In genomic region chr2:121689356-121689755, GRCh38 we compare ENCODE assay signal across 10 cellular contexts. TPM values are rescaled to one million over a fixed set of nuclear protein-coding genes. Genes with fewer than 3 reads are reported as not detected.
DNase-seq lines count a peak whose midpoint lies in the region; ATAC-seq and TF ChIP-seq lines count a peak whose summit lies in the region.
"Had no signal": no experiment of that assay in that cellular context is flagged by ENCODE, and none has a peak within 500 bp of the region (broad histone marks: within the 10 kb centered on the region; RNA-seq: fewer than 3 reads in every experiment).

No MANE protein-coding gene starts in this region.

- DNase-seq in ELR (ENCODE audit: low read depth): peak; percentile 80
- peak; percentile 15 for DNase-seq in NCI-H460 (ENCODE audit: extremely low read depth, low read depth)
- no peak for DNase-seq in T-helper 1 cell
- DNase-seq in spleen: no peak
- DNase-seq in AML-193 (lab: John Stamatoyannopoulos, UW): no peak
- DNase-seq: activated CD4-positive, alpha-beta T cell treated with anti-CD3 and anti-CD28 coated beads for 4 hours had no signal

- no peaks in the 10 kb centered on the region for H3K27me3 Mint-ChIP-seq in nephron (ENCODE audit: low read depth)

- H3K4me3 ChIP-seq in ectodermal cell (ENCODE audit: insufficient read depth, low read depth, low read length): no peak overlapping the region
- no peak overlapping the region for H3K4me3 ChIP-seq in spleen

- H3K27ac Mint-ChIP-seq in nephron: peak overlapping the region in 1 of 3 experiments; percentile 33

- intact Hi-C loops in spleen (cut with DNase I; ENCODE audit: low total_unique reads): no loop called here

- H3K4me1 ChIP-seq in ectodermal cell (ENCODE audit: control insufficient read depth, insufficient read depth, low read length) (no peaks in the 10 kb centered on the region), spleen (no peaks in the 10 kb centered on the region)

- H3K36me3 Mint-ChIP-seq in nephron (ENCODE audit: low read depth): peaks cover under 1% of the 10 kb centered on the region

- peak overlapping the region; percentile 44 for H3K27ac ChIP-seq in ectodermal cell (ENCODE audit: insufficient read depth, low read depth, low read length, poor library complexity, severe bottlenecking)
- H3K27ac ChIP-seq in spleen: no peak overlapping the region

- H3K27me3 ChIP-seq in ectodermal cell (ENCODE audit: control insufficient read depth, insufficient read depth, low read length, poor library complexity, severe bottlenecking) (no peaks in the 10 kb centered on the region), spleen (replicated peaks in 1 of 7) (no peaks in the 10 kb centered on the region)

- H3K9me3 Mint-ChIP-seq in nephron: peaks cover under 1% of the 10 kb centered on the region

- H3K4me3 Mint-ChIP-seq in nephron: no peak overlapping the region
- H3K4me3 Mint-ChIP-seq: immature natural killer cell had no signal

- H3K36me3 ChIP-seq in ectodermal cell (ENCODE audit: control insufficient read depth, insufficient read depth, low read length) (no peaks in the 10 kb centered on the region), spleen (no peaks in the 10 kb centered on the region)

- 93 to 96% methylated on average over 3 to 4 of the region's 4 CpGs for WGBS in ectodermal cell, 2 experiments
- 68 to 82% (median 72%) methylated on average over 4 of the region's 4 CpGs for WGBS in spleen, 5 donors

- no peak for TF ChIP-seq POLR2A in spleen (IDR thresholded peaks at IDR 0.05)

- peaks cover 5% of the 10 kb centered on the region for H3K4me1 Mint-ChIP-seq in nephron

- no peak for ATAC-seq in GM18498 (IDR thresholded peaks at IDR 0.05; ENCODE audit: unreplicated experiment)

- H3K9me3 ChIP-seq in ectodermal cell (ENCODE audit: control insufficient read depth, low read length) (no peaks in the 10 kb centered on the region), spleen (peaks cover 0 to 3% (median under 1%) of the 10 kb centered on the region in 8 donors)

- TF ChIP-seq CTCF in nephron (IDR thresholded peaks at IDR 0.05; ENCODE audit: unreplicated experiment in 3 of 3): peak in 2 of 3 experiments; percentile 22 to 26
- no peak for TF ChIP-seq CTCF in spleen (IDR thresholded peaks at IDR 0.05 in 8 of 11, conservative IDR thresholded peaks at IDR 0.05 in 3 of 11)

RNA-seq across cellular contexts. Expression of gene CLASP1, which starts 40.1 kb away (rescaled TPM):
- total RNA-seq in NCI-H460 (2014; rRNA removed; shearing (Covaris generic)): 28.0 and 40.0 TPM in 2 replicates
- 12.5 and 22.2 TPM in 2 replicates for polyA plus RNA-seq in NCI-H460 (2014; cell fraction: nucleus; rRNA removed)
- 49.5 TPM for polyA plus RNA-seq in ectodermal cell (2013, experiment 1 of 4)
- polyA plus RNA-seq in ectodermal cell (2013, experiment 2 of 4): 60.1 TPM
- 38.0 TPM for polyA plus RNA-seq in ectodermal cell (2013, experiment 3 of 4)
- 45.3 TPM for polyA plus RNA-seq in ectodermal cell (2013, experiment 4 of 4)
- 100 to 1,000 TPM in 1 of 7 donors, 10 to 100 TPM in 6; 63.4 to 103 (median 82.7) TPM for total RNA-seq in spleen
- polyA plus RNA-seq in spleen: 1 to 10 TPM; 4.0 to 8.7 (median 4.8) TPM

RNA-seq across cellular contexts. Expression of gene NIFK, which starts 47.3 kb away (rescaled TPM):
- 164 and 173 TPM in 2 replicates for total RNA-seq in NCI-H460 (2014; rRNA removed; shearing (Covaris generic))
- polyA plus RNA-seq in NCI-H460 (2014; cell fraction: nucleus; rRNA removed): 70.5 and 88.2 TPM in 2 replicates
- 69.6 TPM for polyA plus RNA-seq in ectodermal cell (2013, experiment 1 of 4)
- 64.9 TPM for polyA plus RNA-seq in ectodermal cell (2013, experiment 2 of 4)
- 45.4 TPM for polyA plus RNA-seq in ectodermal cell (2013, experiment 3 of 4)
- 54.3 TPM for polyA plus RNA-seq in ectodermal cell (2013, experiment 4 of 4)
- total RNA-seq in spleen: 10 to 100 TPM; 28.4 to 74.7 (median 40.3) TPM
- polyA plus RNA-seq in spleen: 10 to 100 TPM; 45.4 to 60.9 (median 48.2) TPM

Comparison
In these comparisons a context has a peak if more than half of its experiments do, and no peak if none do; other contexts are left out.
1. DNase-seq: peak in ELR (single experiment) and NCI-H460 (single experiment); none in T-helper 1 cell (0 of 5), spleen (single experiment) and AML-193 (0 of 2).
2. CTCF ChIP-seq: peak in nephron (2 of 3); none in spleen (0 of 11).